19 cellular contexts compared by ENCODE assay signal in genomic region chr18:57845468-57846103, GRCh38. TPM values are rescaled to one million over a fixed set of nuclear protein-coding genes. Genes with fewer than 3 reads are reported as not detected.
DNase-seq lines count a peak whose midpoint lies in the region; ATAC-seq and TF ChIP-seq lines count a peak whose summit lies in the region.
"Had no signal": no experiment of that assay in that cellular context is flagged by ENCODE, and none has a peak within 500 bp of the region (broad histone marks: within the 10 kb centered on the region; RNA-seq: fewer than 3 reads in every experiment).

No MANE protein-coding gene starts in this region.

- DNase-seq in body of pancreas, result no peak
- DNase-seq in WERI-Rb-1, result no peak
- no peak for DNase-seq in T-helper 17 cell
- DNase-seq: activated CD4-positive, alpha-beta T cell treated with anti-CD3 and anti-CD28 coated beads for 36 hours; activated naive CD4-positive, alpha-beta T cell treated with anti-CD3 and anti-CD28 coated beads, Interleukin-2, amount 50 U/mL, for 16 hours; DND-41; effector memory CD4-positive, alpha-beta T cell; MV-4-11; naive thymus-derived CD8-positive, alpha-beta T cell; NCI-H2107; Right ventricle myocardium superior; T-helper 9 cell had no signal

- ATAC-seq in HG03159 (IDR thresholded peaks at IDR 0.05; ENCODE audit: unreplicated experiment) (peak; percentile 41), body of pancreas (no peak), T-helper 17 cell (no peak), gastroesophageal sphincter (no peak), GM19397 (IDR thresholded peaks at IDR 0.05; ENCODE audit: unreplicated experiment) (no peak)
- ATAC-seq: activated CD4-positive, alpha-beta T cell treated with anti-CD3 and anti-CD28 coated beads for 36 hours; naive thymus-derived CD8-positive, alpha-beta T cell had no signal

- H3K4me3 Mint-ChIP-seq in nephron, result no peak overlapping the region
- H3K4me3 Mint-ChIP-seq in T-helper 17 cell, result no peak overlapping the region
- H3K4me3 Mint-ChIP-seq: activated CD4-positive, alpha-beta T cell treated with anti-CD3 and anti-CD28 coated beads for 36 hours; IgD-negative memory B cell; naive thymus-derived CD8-positive, alpha-beta T cell had no signal

- H3K4me1 Mint-ChIP-seq in nephron (peaks cover 20% of the 10 kb centered on the region), T-helper 17 cell (no peaks in the 10 kb centered on the region)
- H3K4me1 Mint-ChIP-seq: naive thymus-derived CD8-positive, alpha-beta T cell had no signal

- no peak overlapping the region for H3K27ac ChIP-seq in DOHH2 (ENCODE audit: low read depth, low read length)
- peak overlapping the region in 3 of 4 donors; percentile 48 to 66 (median 54) for H3K27ac ChIP-seq in body of pancreas
- H3K27ac ChIP-seq in WERI-Rb-1, result no peak overlapping the region
- H3K27ac ChIP-seq in gastroesophageal sphincter, result no peak overlapping the region
- H3K27ac ChIP-seq: breast epithelium had no signal

- H3K27me3 ChIP-seq in DOHH2 (ENCODE audit: control insufficient read depth, low read length) (no peaks in the 10 kb centered on the region), body of pancreas (no peaks in the 10 kb centered on the region), WERI-Rb-1 (ENCODE audit: insufficient read depth, low read depth, severe bottlenecking) (no peaks in the 10 kb centered on the region), gastroesophageal sphincter (no peaks in the 10 kb centered on the region)
- H3K27me3 ChIP-seq: breast epithelium had no signal

- no peaks in the 10 kb centered on the region for H3F3A ChIP-seq in DOHH2 (ENCODE audit: control insufficient read depth, insufficient read depth)

- no peaks in the 10 kb centered on the region for H3K36me3 Mint-ChIP-seq in nephron (ENCODE audit: low read depth)
- peaks cover 3% of the 10 kb centered on the region for H3K36me3 Mint-ChIP-seq in T-helper 17 cell (ENCODE audit: low read depth)
- H3K36me3 Mint-ChIP-seq: IgD-negative memory B cell had no signal

- TF ChIP-seq POLR2A in body of pancreas (IDR thresholded peaks at IDR 0.05) (no peak), gastroesophageal sphincter (IDR thresholded peaks at IDR 0.05) (no peak)

- peak overlapping the region; percentile 53 to 78 (median 72) for H3K27ac Mint-ChIP-seq in nephron
- H3K27ac Mint-ChIP-seq in T-helper 17 cell, result no peak overlapping the region
- H3K27ac Mint-ChIP-seq: activated CD4-positive, alpha-beta T cell treated with anti-CD3 and anti-CD28 coated beads for 36 hours had no signal

- H3K4me2 ChIP-seq in DOHH2 (ENCODE audit: low read length), result 0 out of 2 replicates have a peak overlapping the region, but pooled peaks have one; percentile 14

- intact Hi-C loops in body of pancreas (cut with DNase I), result no loop called here

- H3K27me3 Mint-ChIP-seq in nephron (ENCODE audit: low read depth), result peaks cover 6% of the 10 kb centered on the region
- H3K27me3 Mint-ChIP-seq in T-helper 17 cell, result peaks cover 50% of the 10 kb centered on the region

- TF ChIP-seq CTCF in DOHH2 (IDR thresholded peaks at IDR 0.05; ENCODE audit: low read depth, low read length, poor library complexity, severe bottlenecking), result no peak
- TF ChIP-seq CTCF in body of pancreas (IDR thresholded peaks at IDR 0.05), result no peak
- TF ChIP-seq CTCF in nephron (IDR thresholded peaks at IDR 0.05; ENCODE audit: unreplicated experiment in 3 of 3), result no peak
- no peak for TF ChIP-seq CTCF in WERI-Rb-1 (IDR thresholded peaks at IDR 0.05; ENCODE audit: low read depth, low read length)
- TF ChIP-seq CTCF in gastroesophageal sphincter (IDR thresholded peaks at IDR 0.05), result no peak

- WGBS in body of pancreas, 2 donors, result 76 to 80% methylated on average over 7 of the region's 7 CpGs
- 67 to 69% methylated on average over 7 of the region's 7 CpGs for WGBS in gastroesophageal sphincter (ENCODE audit: low coverage in 1 of 2), 2 donors

- H3K9me2 ChIP-seq in DOHH2 (replicated peaks; ENCODE audit: control insufficient read depth, low read length), result no peaks in the 10 kb centered on the region

- H3K36me3 ChIP-seq in DOHH2 (ENCODE audit: control insufficient read depth, low read length), result no peaks in the 10 kb centered on the region
- H3K36me3 ChIP-seq in body of pancreas (replicated peaks in 1 of 2; ENCODE audit: insufficient read depth in 1 of 2, low read depth in 2 of 2), result no peaks in the 10 kb centered on the region
- no peaks in the 10 kb centered on the region for H3K36me3 ChIP-seq in WERI-Rb-1
- no peaks in the 10 kb centered on the region for H3K36me3 ChIP-seq in gastroesophageal sphincter
- H3K36me3 ChIP-seq: breast epithelium had no signal

- H3K9me3 ChIP-seq in DOHH2 (ENCODE audit: control insufficient read depth, insufficient read depth, low read length) (no peaks in the 10 kb centered on the region), body of pancreas (no peaks in the 10 kb centered on the region), WERI-Rb-1 (ENCODE audit: severe bottlenecking) (no peaks in the 10 kb centered on the region), T-helper 17 cell (ENCODE audit: control insufficient read depth, low read length, poor library complexity, severe bottlenecking) (no peaks in the 10 kb centered on the region), gastroesophageal sphincter (peaks cover 0 to 7% (median 0%) of the 10 kb centered on the region in 3 donors)
- H3K9me3 ChIP-seq: breast epithelium had no signal

- H3K9me3 Mint-ChIP-seq in nephron, result no peaks in the 10 kb centered on the region
- H3K9me3 Mint-ChIP-seq: IgD-negative memory B cell had no signal

- no peaks in the 10 kb centered on the region for H3K79me2 ChIP-seq in DOHH2 (ENCODE audit: control insufficient read depth, low read length)

- TF ChIP-seq EP300 in gastroesophageal sphincter (IDR thresholded peaks at IDR 0.05), result no peak

- peaks cover 37% of the 10 kb centered on the region for H3K4me1 ChIP-seq in DOHH2 (ENCODE audit: control insufficient read depth, low read length)
- H3K4me1 ChIP-seq in body of pancreas, result peaks cover 13% of the 10 kb centered on the region
- no peaks in the 10 kb centered on the region for H3K4me1 ChIP-seq in gastroesophageal sphincter
- H3K4me1 ChIP-seq: breast epithelium had no signal

- H3K4me3 ChIP-seq in DOHH2 (ENCODE audit: low read length), result no peak overlapping the region
- H3K4me3 ChIP-seq in body of pancreas, result no peak overlapping the region
- no peak overlapping the region for H3K4me3 ChIP-seq in WERI-Rb-1 (ENCODE audit: low read depth, low read length)
- no peak overlapping the region for H3K4me3 ChIP-seq in gastroesophageal sphincter
- H3K4me3 ChIP-seq: breast epithelium had no signal

- H4K20me1 ChIP-seq in DOHH2 (ENCODE audit: control insufficient read depth, insufficient read depth, low read depth, low read length), result no peaks in the 10 kb centered on the region

RNA-seq across cellular contexts. Expression of gene ATP8B1, which starts 42.5 kb away (rescaled TPM):
- total RNA-seq in body of pancreas, result 10 to 100 TPM; 18.5 to 41.5 TPM
- total RNA-seq in T-helper 17 cell, result not detected
- 10 to 100 TPM; 17.4 to 26.2 (median 23.4) TPM for total RNA-seq in gastroesophageal sphincter
- total RNA-seq: activated CD4-positive, alpha-beta T cell treated with anti-CD3 and anti-CD28 coated beads for 36 hours had no signal

Comparison
In these comparisons a context has a peak if more than half of its experiments do, and no peak if none do; other contexts are left out.
1. H3K27ac ChIP-seq: peak in body of pancreas (3 of 4); none in DOHH2 (single experiment), WERI-Rb-1 (single experiment) and gastroesophageal sphincter (0 of 4).
2. RNA of gene ATP8B1, which starts 42.5 kb away (total RNA-seq): 18.5 to 41.5 TPM in body of pancreas and 17.4 to 26.2 TPM in gastroesophageal sphincter; not detected in T-helper 17 cell; every median in the first group is over 10 times any median in the second.